Comparison of ENCODE assay signal across 11 cellular contexts in the genomic region with DNA sequence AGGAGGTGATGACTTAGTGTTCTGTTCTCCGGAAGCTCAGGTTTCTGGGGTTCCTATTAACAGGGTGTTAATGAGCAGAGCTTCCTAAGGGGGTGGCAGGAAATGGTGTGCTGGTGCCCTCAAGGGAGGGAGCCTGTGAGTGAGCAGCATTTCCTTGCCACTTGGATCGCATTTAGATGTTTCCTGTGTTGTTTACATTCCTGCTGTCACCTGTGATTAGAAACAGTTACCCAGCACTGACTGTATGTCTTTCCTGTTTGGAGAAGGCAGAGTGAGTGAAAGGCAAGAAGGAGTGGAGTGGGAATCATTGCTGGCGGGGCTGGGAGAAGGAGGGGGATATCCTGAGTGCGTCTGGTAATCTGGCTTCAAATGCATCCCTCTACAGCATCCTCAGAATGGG.
DNase-seq lines count a peak whose midpoint lies in the region; ATAC-seq and TF ChIP-seq lines count a peak whose summit lies in the region.
"Had no signal": no experiment of that assay in that cellular context is flagged by ENCODE, and none has a peak within 500 bp of the region (broad histone marks: within the 10 kb centered on the region; RNA-seq: fewer than 3 reads in every experiment).

No MANE protein-coding gene starts in this region.

- no peaks in the 10 kb centered on the region for H3K9me3 ChIP-seq in DOHH2 (ENCODE audit: control insufficient read depth, insufficient read depth, low read length)
- H3K9me3 ChIP-seq in Loucy (ENCODE audit: insufficient read depth, low read depth, low read length) = no peaks in the 10 kb centered on the region
- no peaks in the 10 kb centered on the region for H3K9me3 ChIP-seq in neural progenitor cell (ENCODE audit: low read depth)

- H3K4me3 Mint-ChIP-seq in neural progenitor cell = no peak overlapping the region

- H3K36me3 ChIP-seq in DOHH2 (ENCODE audit: control insufficient read depth, low read length) = peaks cover 12% of the 10 kb centered on the region
- peaks cover 58% of the 10 kb centered on the region; the same call in 1 of the 2 replicates for H3K36me3 ChIP-seq in Loucy (ENCODE audit: insufficient read depth, low read length)
- no peaks in the 10 kb centered on the region for H3K36me3 ChIP-seq in neural progenitor cell

- peak overlapping the region; percentile 42 for H3K9ac ChIP-seq in Loucy (ENCODE audit: low read depth, low read length, poor library complexity, severe bottlenecking)
- H3K9ac ChIP-seq in neural progenitor cell = no peak overlapping the region

- H3K4me1 ChIP-seq in DOHH2 (ENCODE audit: control insufficient read depth, low read length) = peaks cover 47% of the 10 kb centered on the region
- H3K4me1 ChIP-seq in Loucy (ENCODE audit: insufficient read depth, low read length, poor library complexity, severe bottlenecking) = peaks cover 39% of the 10 kb centered on the region
- peaks cover 69% of the 10 kb centered on the region for H3K4me1 ChIP-seq in neural progenitor cell

- peaks cover 28% of the 10 kb centered on the region for H3K4me1 Mint-ChIP-seq in neural progenitor cell

- H3K4me3 ChIP-seq in DOHH2 (ENCODE audit: low read length) (no peak overlapping the region), Loucy (ENCODE audit: low read length, poor library complexity, severe bottlenecking) (no peak overlapping the region), neural progenitor cell (no peak overlapping the region)

- H3K27me3 ChIP-seq in DOHH2 (ENCODE audit: control insufficient read depth, low read length) (no peaks in the 10 kb centered on the region), Loucy (ENCODE audit: insufficient read depth, low read length, poor library complexity, severe bottlenecking) (no peaks in the 10 kb centered on the region), neural progenitor cell (no peaks in the 10 kb centered on the region)

- ATAC-seq in GM21367 (IDR thresholded peaks at IDR 0.05; ENCODE audit: unreplicated experiment) (no peak), HG02763 (IDR thresholded peaks at IDR 0.05; ENCODE audit: unreplicated experiment) (no peak)
- ATAC-seq: right cardiac atrium, Right ventricle myocardium inferior had no signal

- TF ChIP-seq CTCF in DOHH2 (IDR thresholded peaks at IDR 0.05; ENCODE audit: low read depth, low read length, poor library complexity, severe bottlenecking) (no peak), Loucy (conservative IDR thresholded peaks at IDR 0.05; ENCODE audit: low read length) (no peak), neural progenitor cell (IDR thresholded peaks at IDR 0.05) (no peak)

- no peak for DNase-seq in neural progenitor cell (ENCODE audit: low spot score)
- DNase-seq in foreskin melanocyte = no peak
- DNase-seq in epidermal melanocyte (ENCODE audit: insufficient read length, low spot score) = no peak
- DNase-seq: GF-D8, right cardiac atrium had no signal

- no peaks in the 10 kb centered on the region for H3F3A ChIP-seq in DOHH2 (ENCODE audit: control insufficient read depth, insufficient read depth)
- H3F3A ChIP-seq in Loucy (ENCODE audit: low read depth) = no peaks in the 10 kb centered on the region
- peaks cover 31% of the 10 kb centered on the region for H3F3A ChIP-seq in neural progenitor cell (ENCODE audit: low read depth)

- H3K9me3 Mint-ChIP-seq in neural progenitor cell = no peaks in the 10 kb centered on the region

- H3K27ac ChIP-seq in DOHH2 (ENCODE audit: low read depth, low read length) = 0 out of 2 replicates have a peak overlapping the region, but pooled peaks have one; percentile 16
- H3K27ac ChIP-seq in angular gyrus (ENCODE audit: low read depth, low read length) = peak overlapping the region; percentile 49
- H3K27ac ChIP-seq in neural progenitor cell = peak overlapping the region; percentile 39

- H4K20me1 ChIP-seq in DOHH2 (ENCODE audit: control insufficient read depth, insufficient read depth, low read depth, low read length) = no peaks in the 10 kb centered on the region
- H4K20me1 ChIP-seq in Loucy (ENCODE audit: insufficient read depth, low read length, poor library complexity, severe bottlenecking) = peaks cover 17% of the 10 kb centered on the region
- H4K20me1 ChIP-seq in neural progenitor cell (ENCODE audit: low read depth) = peaks cover 42% of the 10 kb centered on the region

- peaks cover 20% of the 10 kb centered on the region for H3K36me3 Mint-ChIP-seq in neural progenitor cell

- H2AFZ ChIP-seq in Loucy (ENCODE audit: low read length) (no peak overlapping the region), neural progenitor cell (replicated peaks) (no peak overlapping the region)

- H3K27ac Mint-ChIP-seq in neural progenitor cell = peak overlapping the region; percentile 99

- H3K79me2 ChIP-seq in DOHH2 (ENCODE audit: control insufficient read depth, low read length) (peaks cover 11% of the 10 kb centered on the region), Loucy (ENCODE audit: insufficient read depth, low read length) (peaks cover 92% of the 10 kb centered on the region), neural progenitor cell (ENCODE audit: low read depth) (peaks cover 81% of the 10 kb centered on the region)

- H3K4me2 ChIP-seq in DOHH2 (ENCODE audit: low read length) (peak overlapping the region; percentile 46), Loucy (ENCODE audit: low read depth, low read length, poor library complexity, severe bottlenecking) (peak overlapping the region; percentile 34), neural progenitor cell (peak overlapping the region; percentile 30)

- peaks cover 6% of the 10 kb centered on the region for H3K27me3 Mint-ChIP-seq in neural progenitor cell (ENCODE audit: insufficient read depth, low read depth)

- no peaks in the 10 kb centered on the region for H3K9me2 ChIP-seq in DOHH2 (replicated peaks; ENCODE audit: control insufficient read depth, low read length)
- H3K9me2 ChIP-seq in Loucy (replicated peaks; ENCODE audit: low read depth, low read length) = no peaks in the 10 kb centered on the region
